In genomic region chr12:30323008-30323407, GRCh38 we compare ENCODE assay signal across 12 cellular contexts.
"Had no signal": no experiment of that assay in that cellular context is flagged by ENCODE, and none has a peak within 500 bp of the region (broad histone marks: within the 10 kb centered on the region; RNA-seq: fewer than 3 reads in every experiment).

No MANE protein-coding gene starts in this region.

- H3K27me3 ChIP-seq: hepatocyte had no signal

- DNase-seq: activated CD4-positive, CD25-positive, alpha-beta regulatory T cell treated with anti-CD3 and anti-CD28 coated beads, Interleukin-2, amount 50 U/mL, for 72 hours; activated naive CD4-positive, alpha-beta T cell; activated naive CD8-positive, alpha-beta T cell treated with anti-CD3 and anti-CD28 coated beads, Interleukin-2, amount 10 ng/mL, durations not matched to agents 7 days and 5 days; dermis blood vessel endothelial cell; effector memory CD8-positive, alpha-beta T cell; kidney; left ventricle myocardium superior; nucleus accumbens; posterior cingulate gyrus; stimulated activated CD4-positive, alpha-beta T cell treated with anti-CD3 and anti-CD28 coated beads, Interleukin-2, amount 100 ng/mL, for 48 hours had no signal

- H3K27ac ChIP-seq: hepatocyte had no signal

- FAIRE-seq: kidney had no signal

- ATAC-seq: effector memory CD8-positive, alpha-beta T cell; left ventricle myocardium superior; stimulated activated memory B cell treated with anti-CD40 and anti-IgM and Interleukin-4, amounts not matched to agents 10 μg/mL and 1 μg/mL and 100 μg/mL, for 72 hours had no signal

- H3K4me3 ChIP-seq: hepatocyte had no signal
